ENCODE assay signal across 2 cellular contexts in the genomic region with DNA sequence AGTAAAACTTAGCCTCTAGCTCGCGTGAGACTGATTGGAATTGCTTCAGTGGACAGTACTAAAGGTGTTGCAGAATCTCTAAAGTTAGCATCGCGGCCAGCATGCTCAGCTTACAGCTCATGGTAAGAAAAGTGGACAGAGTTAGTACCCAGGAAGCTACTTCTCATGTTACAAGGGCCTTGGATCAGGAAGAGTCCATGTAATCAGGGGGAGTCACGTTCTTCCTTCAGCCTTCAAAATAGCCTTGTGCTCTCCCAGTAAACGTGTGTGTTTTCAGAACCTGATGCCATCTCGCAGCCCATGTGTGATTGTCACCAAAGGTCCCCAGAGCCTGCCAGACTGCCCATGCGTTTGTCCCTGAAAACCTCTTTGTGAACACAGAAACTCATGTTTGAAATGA.
TF ChIP-seq lines count a peak whose summit lies in the region.

No MANE protein-coding gene starts in this region.

TF ChIP-seq in IMR-90, 13 proteins besides CTCF, POLR2A, EP300 and RAD21:
- TF ChIP-seq MXI1 (IDR thresholded peaks at IDR 0.05; ENCODE audit: borderline replicate concordance, low read depth, low read length) = no peak
- peak; percentile 79 for TF ChIP-seq BHLHE40 (IDR thresholded peaks at IDR 0.05; ENCODE audit: low read depth, low read length)
- TF ChIP-seq CEBPB (IDR thresholded peaks at IDR 0.05; ENCODE audit: low read depth, low read length) = 0 out of 2 replicates have a peak, but pooled peaks have one; percentile 27

TF ChIP-seq in K562, 482 proteins besides CTCF, POLR2A, EP300 and RAD21:
- TF ChIP-seq ZSCAN32 (CRISPR knock-in tag; IDR thresholded peaks at IDR 0.05) (no peak), ZKSCAN1 (IDR thresholded peaks at IDR 0.05; ENCODE audit: low read depth, low read length) (no peak), TRIM28 (IDR thresholded peaks at IDR 0.05) (no peak), TCF7L2 (IDR thresholded peaks at IDR 0.05; ENCODE audit: low read depth, low read length) (no peak)
- TF ChIP-seq, protein P1, sequence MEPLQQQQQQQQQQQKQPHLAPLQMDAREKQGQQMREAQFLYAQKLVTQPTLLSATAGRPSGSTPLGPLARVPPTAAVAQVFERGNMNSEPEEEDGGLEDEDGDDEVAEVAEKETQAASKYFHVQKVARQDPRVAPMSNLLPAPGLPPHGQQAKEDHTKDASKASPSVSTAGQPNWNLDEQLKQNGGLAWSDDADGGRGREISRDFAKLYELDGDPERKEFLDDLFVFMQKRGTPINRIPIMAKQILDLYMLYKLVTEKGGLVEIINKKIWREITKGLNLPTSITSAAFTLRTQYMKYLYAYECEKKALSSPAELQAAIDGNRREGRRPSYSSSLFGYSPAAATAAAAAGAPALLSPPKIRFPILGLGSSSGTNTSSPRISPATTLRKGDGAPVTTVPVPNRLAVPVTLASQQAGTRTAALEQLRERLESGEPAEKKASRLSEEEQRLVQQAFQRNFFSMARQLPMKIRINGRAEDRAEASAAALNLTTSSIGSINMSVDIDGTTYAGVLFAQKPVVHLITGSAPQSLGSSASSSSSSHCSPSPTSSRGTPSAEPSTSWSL (CRISPR knock-in tag; IDR thresholded peaks at IDR 0.05; ENCODE audit: borderline replicate concordance) = no peak
- TF ChIP-seq, protein P2, sequence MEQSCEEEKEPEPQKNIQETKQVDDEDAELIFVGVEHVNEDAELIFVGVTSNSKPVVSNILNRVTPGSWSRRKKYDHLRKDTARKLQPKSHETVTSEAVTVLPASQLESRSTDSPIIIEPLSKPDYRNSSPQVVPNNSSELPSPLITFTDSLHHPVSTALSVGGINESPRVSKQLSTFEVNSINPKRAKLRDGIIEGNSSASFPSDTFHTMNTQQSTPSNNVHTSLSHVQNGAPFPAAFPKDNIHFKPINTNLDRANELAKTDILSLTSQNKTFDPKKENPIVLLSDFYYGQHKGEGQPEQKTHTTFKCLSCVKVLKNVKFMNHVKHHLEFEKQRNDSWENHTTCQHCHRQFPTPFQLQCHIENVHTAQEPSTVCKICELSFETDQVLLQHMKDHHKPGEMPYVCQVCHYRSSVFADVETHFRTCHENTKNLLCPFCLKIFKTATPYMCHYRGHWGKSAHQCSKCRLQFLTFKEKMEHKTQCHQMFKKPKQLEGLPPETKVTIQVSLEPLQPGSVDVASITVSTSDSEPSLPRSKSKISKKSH (CRISPR knock-in tag; IDR thresholded peaks at IDR 0.05) = no peak
- TF ChIP-seq, protein P3, sequence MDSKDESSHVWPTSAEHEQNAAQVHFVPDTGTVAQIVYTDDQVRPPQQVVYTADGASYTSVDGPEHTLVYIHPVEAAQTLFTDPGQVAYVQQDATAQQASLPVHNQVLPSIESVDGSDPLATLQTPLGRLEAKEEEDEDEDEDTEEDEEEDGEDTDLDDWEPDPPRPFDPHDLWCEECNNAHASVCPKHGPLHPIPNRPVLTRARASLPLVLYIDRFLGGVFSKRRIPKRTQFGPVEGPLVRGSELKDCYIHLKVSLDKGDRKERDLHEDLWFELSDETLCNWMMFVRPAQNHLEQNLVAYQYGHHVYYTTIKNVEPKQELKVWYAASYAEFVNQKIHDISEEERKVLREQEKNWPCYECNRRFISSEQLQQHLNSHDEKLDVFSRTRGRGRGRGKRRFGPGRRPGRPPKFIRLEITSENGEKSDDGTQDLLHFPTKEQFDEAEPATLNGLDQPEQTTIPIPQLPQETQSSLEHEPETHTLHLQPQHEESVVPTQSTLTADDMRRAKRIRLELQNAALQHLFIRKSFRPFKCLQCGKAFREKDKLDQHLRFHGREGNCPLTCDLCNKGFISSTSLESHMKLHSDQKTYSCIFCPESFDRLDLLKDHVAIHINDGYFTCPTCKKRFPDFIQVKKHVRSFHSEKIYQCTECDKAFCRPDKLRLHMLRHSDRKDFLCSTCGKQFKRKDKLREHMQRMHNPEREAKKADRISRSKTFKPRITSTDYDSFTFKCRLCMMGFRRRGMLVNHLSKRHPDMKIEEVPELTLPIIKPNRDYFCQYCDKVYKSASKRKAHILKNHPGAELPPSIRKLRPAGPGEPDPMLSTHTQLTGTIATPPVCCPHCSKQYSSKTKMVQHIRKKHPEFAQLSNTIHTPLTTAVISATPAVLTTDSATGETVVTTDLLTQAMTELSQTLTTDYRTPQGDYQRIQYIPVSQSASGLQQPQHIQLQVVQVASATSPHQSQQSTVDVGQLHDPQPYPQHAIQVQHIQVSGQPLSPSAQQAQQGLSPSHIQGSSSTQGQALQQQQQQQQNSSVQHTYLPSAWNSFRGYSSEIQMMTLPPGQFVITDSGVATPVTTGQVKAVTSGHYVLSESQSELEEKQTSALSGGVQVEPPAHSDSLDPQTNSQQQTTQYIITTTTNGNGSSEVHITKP (IDR thresholded peaks at IDR 0.05; ENCODE audit: partially characterized antibody) = peak; percentile 53
- TF ChIP-seq, protein P4, sequence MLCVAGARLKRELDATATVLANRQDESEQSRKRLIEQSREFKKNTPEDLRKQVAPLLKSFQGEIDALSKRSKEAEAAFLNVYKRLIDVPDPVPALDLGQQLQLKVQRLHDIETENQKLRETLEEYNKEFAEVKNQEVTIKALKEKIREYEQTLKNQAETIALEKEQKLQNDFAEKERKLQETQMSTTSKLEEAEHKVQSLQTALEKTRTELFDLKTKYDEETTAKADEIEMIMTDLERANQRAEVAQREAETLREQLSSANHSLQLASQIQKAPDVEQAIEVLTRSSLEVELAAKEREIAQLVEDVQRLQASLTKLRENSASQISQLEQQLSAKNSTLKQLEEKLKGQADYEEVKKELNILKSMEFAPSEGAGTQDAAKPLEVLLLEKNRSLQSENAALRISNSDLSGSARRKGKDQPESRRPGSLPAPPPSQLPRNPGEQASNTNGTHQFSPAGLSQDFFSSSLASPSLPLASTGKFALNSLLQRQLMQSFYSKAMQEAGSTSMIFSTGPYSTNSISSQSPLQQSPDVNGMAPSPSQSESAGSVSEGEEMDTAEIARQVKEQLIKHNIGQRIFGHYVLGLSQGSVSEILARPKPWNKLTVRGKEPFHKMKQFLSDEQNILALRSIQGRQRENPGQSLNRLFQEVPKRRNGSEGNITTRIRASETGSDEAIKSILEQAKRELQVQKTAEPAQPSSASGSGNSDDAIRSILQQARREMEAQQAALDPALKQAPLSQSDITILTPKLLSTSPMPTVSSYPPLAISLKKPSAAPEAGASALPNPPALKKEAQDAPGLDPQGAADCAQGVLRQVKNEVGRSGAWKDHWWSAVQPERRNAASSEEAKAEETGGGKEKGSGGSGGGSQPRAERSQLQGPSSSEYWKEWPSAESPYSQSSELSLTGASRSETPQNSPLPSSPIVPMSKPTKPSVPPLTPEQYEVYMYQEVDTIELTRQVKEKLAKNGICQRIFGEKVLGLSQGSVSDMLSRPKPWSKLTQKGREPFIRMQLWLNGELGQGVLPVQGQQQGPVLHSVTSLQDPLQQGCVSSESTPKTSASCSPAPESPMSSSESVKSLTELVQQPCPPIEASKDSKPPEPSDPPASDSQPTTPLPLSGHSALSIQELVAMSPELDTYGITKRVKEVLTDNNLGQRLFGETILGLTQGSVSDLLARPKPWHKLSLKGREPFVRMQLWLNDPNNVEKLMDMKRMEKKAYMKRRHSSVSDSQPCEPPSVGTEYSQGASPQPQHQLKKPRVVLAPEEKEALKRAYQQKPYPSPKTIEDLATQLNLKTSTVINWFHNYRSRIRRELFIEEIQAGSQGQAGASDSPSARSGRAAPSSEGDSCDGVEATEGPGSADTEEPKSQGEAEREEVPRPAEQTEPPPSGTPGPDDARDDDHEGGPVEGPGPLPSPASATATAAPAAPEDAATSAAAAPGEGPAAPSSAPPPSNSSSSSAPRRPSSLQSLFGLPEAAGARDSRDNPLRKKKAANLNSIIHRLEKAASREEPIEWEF (CRISPR knock-in tag; IDR thresholded peaks at IDR 0.05) = no peak
